ENCODE assay signal across 13 cellular contexts in the genomic region with DNA sequence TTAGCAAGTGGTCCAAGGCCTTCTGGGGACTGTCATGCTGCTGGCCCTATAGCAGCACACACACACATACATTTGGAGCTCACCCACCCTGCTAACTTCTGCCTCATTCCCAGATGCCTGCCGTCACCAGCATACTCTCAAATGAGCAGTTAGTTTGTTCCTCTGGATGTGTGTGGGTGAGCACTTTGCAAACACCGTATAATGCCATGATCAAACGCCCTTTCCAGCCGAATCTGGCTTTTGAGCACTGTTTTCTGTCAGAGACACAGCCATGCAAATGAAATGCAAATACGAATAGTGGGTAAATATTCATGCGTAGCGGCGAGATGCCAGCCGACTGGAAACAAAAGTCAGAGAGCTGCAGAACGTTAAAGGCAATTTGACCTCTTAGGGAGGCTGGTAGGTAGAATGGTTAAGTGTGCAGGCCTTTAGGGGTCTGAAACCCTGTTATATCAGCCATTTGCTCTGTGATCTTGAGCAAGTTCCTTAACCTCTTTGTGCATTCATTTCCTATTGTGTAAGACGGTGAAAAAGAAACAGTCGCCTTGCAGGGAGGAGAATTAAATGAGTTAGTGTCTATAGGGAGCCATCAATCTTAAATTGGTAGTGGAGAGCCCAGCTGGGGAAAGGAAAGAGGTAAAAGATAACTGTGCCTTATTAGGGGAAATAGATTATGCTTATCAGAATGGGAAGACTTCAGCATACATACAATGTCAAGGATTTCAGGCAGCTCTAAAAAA. TPM values are rescaled to one million over a fixed set of nuclear protein-coding genes. Genes with fewer than 3 reads are reported as not detected.
DNase-seq lines count a peak whose midpoint lies in the region; ATAC-seq, FAIRE-seq and TF ChIP-seq lines count a peak whose summit lies in the region.
"Had no signal": no experiment of that assay in that cellular context is flagged by ENCODE, and none has a peak within 500 bp of the region (broad histone marks: within the 10 kb centered on the region; RNA-seq: fewer than 3 reads in every experiment).

No MANE protein-coding gene starts in this region.

- intact Hi-C loops in HepG2 (cut with micrococcal nuclease; ENCODE audit: unreplicated experiment): no loop called here

- ATAC-seq in HepG2: no peak

- no peaks in the 10 kb centered on the region for H3K9me3 Mint-ChIP-seq in T-helper 2 cell treated with Interferon-gamma antibody and Interleukin-4, amounts not matched to agents 5 μg/mL and 100 μg/mL, for 36 hours
- H3K9me3 Mint-ChIP-seq: stimulated activated effector memory CD8-positive, alpha-beta T cell treated with anti-CD3 and anti-CD28 coated beads, Interleukin-12 subunit alpha, Interleukin-12 subunit beta, amount 100 ng/mL, for 72 hours had no signal

- FAIRE-seq in HepG2 (lab: Jason Lieb, UNC): no peak

- H3K27ac ChIP-seq in cingulate gyrus (ENCODE audit: low read depth, low read length) (peak overlapping the region; percentile 43), HepG2 (ENCODE audit: extremely low read length, insufficient read depth, low read length) (no peak overlapping the region)
- H3K27ac ChIP-seq: epithelial cell of prostate had no signal

- TF ChIP-seq EP300 in HepG2 (IDR thresholded peaks at IDR 0.05; ENCODE audit: low read depth in 2 of 2, low read length in 2 of 2) (no peak), HepG2 (CRISPR knock-in tag; IDR thresholded peaks at IDR 0.05; ENCODE audit: borderline replicate concordance) (no peak)

- H3K79me2 ChIP-seq in HepG2 (ENCODE audit: insufficient read depth, low read length): no peaks in the 10 kb centered on the region

- no TSS peak for BruUV-seq in HepG2 (replicated peaks; lab: Mats Ljungman, UMichigan)

- no peaks in the 10 kb centered on the region for H4K20me1 ChIP-seq in HepG2 (ENCODE audit: insufficient read depth, low read length)

- POLR2A ChIA-PET in HepG2 (lab: Yijun Ruan, JAX): no interaction called here

- no peaks in the 10 kb centered on the region for H3K36me3 Mint-ChIP-seq in T-helper 2 cell treated with Interferon-gamma antibody and Interleukin-4, amounts not matched to agents 5 μg/mL and 100 μg/mL, for 36 hours (ENCODE audit: low read depth)
- H3K36me3 Mint-ChIP-seq: stimulated activated effector memory CD8-positive, alpha-beta T cell treated with anti-CD3 and anti-CD28 coated beads, Interleukin-12 subunit alpha, Interleukin-12 subunit beta, amount 100 ng/mL, for 72 hours had no signal

- DNase-seq in GF-D8 (lab: John Stamatoyannopoulos, UW) (peak; percentile 92), NOMO-1 treated with dmso at 0.1 percent for 144 hours (lab: John Stamatoyannopoulos, UW; ENCODE audit: unreplicated experiment) (peak; percentile 67), NCI-H1092 treated with DMSO at 0.1 percent for 48 hours (lab: John Stamatoyannopoulos, UW) (no peak), HepG2 (ENCODE audit: low spot score) (no peak), NCI-H187 treated with DMSO at 0.1 percent for 48 hours (lab: John Stamatoyannopoulos, UW) (no peak)
- DNase-seq in T-helper 2 cell treated with Interferon-gamma antibody and Interleukin-4, amounts not matched to agents 5 μg/mL and 100 μg/mL, for 36 hours (ENCODE audit: low spot score): no peak
- DNase-seq: activated gamma-delta T cell, NCI-H2081 treated with DMSO at 0.1 percent for 48 hours had no signal

- H3K4me1 Mint-ChIP-seq in T-helper 2 cell treated with Interferon-gamma antibody and Interleukin-4, amounts not matched to agents 5 μg/mL and 100 μg/mL, for 36 hours (ENCODE audit: low read depth): peaks cover 7% of the 10 kb centered on the region
- H3K4me1 Mint-ChIP-seq: stimulated activated effector memory CD8-positive, alpha-beta T cell treated with anti-CD3 and anti-CD28 coated beads, Interleukin-12 subunit alpha, Interleukin-12 subunit beta, amount 100 ng/mL, for 72 hours had no signal

- WGBS in HepG2 (ENCODE audit: low lambda C conversion rate): 52% methylated on average over 12 of the region's 12 CpGs

- no peak overlapping the region for H3K4me3 Mint-ChIP-seq in T-helper 2 cell treated with Interferon-gamma antibody and Interleukin-4, amounts not matched to agents 5 μg/mL and 100 μg/mL, for 36 hours
- H3K4me3 Mint-ChIP-seq: stimulated activated effector memory CD8-positive, alpha-beta T cell treated with anti-CD3 and anti-CD28 coated beads, Interleukin-12 subunit alpha, Interleukin-12 subunit beta, amount 100 ng/mL, for 72 hours had no signal

- in situ Hi-C loops in HepG2 (cut with HindIII; ENCODE audit: extremely low pct_ligation_motif_present, low pct_unique_long_range_greater_than_20kb): no loop called here

- no peak for TF ChIP-seq CTCF in HepG2 (CRISPR knock-in tag; IDR thresholded peaks at IDR 0.05)

- TF ChIP-seq RAD21 in HepG2 (CRISPR knock-in tag; IDR thresholded peaks at IDR 0.05): no peak

- no peak overlapping the region for H3K9ac ChIP-seq in HepG2 (ENCODE audit: insufficient read depth, low read depth, low read length)

- H3K36me3 ChIP-seq in neuron (ENCODE audit: insufficient read depth, low read length) (no peaks in the 10 kb centered on the region), HepG2 (replicated peaks in 1 of 2; ENCODE audit: control insufficient read depth in 1 of 2, insufficient read depth in 2 of 2, low read length in 2 of 2) (no peaks in the 10 kb centered on the region)

- H3K27me3 Mint-ChIP-seq in T-helper 2 cell treated with Interferon-gamma antibody and Interleukin-4, amounts not matched to agents 5 μg/mL and 100 μg/mL, for 36 hours (ENCODE audit: low read depth): peaks cover 13% of the 10 kb centered on the region

- no peaks in the 10 kb centered on the region for H3K9me3 ChIP-seq in neuron (ENCODE audit: low read length)
- no peaks in the 10 kb centered on the region for H3K9me3 ChIP-seq in HepG2 (ENCODE audit: low read length)

- H3K4me2 ChIP-seq in HepG2 (ENCODE audit: low read depth, low read length): no peak overlapping the region

- H3K27ac Mint-ChIP-seq in T-helper 2 cell treated with Interferon-gamma antibody and Interleukin-4, amounts not matched to agents 5 μg/mL and 100 μg/mL, for 36 hours: no peak overlapping the region
- H3K27ac Mint-ChIP-seq: stimulated activated effector memory CD8-positive, alpha-beta T cell treated with anti-CD3 and anti-CD28 coated beads, Interleukin-12 subunit alpha, Interleukin-12 subunit beta, amount 100 ng/mL, for 72 hours had no signal

- H3K4me3 ChIP-seq in neuron (ENCODE audit: low read length) (peak overlapping the region; percentile 7), HepG2 (replicated peaks in 1 of 3; ENCODE audit: insufficient read depth in 1 of 3, low read depth in 2 of 3, low read length in 3 of 3) (no peak overlapping the region)
- H3K4me3 ChIP-seq: lung had no signal

- CTCF ChIA-PET in HepG2 (lab: Yijun Ruan, JAX; ENCODE audit: low intra/inter-chr PET ratio, low total read pairs): interaction anchor here (1.5 to 1.8 kb wide), 2 partner anchors 15 to 276 kb away, joined by 7 to 11 read pairs; no protein-coding TSS in a partner anchor

- H3K27me3 ChIP-seq in neuron (ENCODE audit: insufficient read depth, low read length) (no peaks in the 10 kb centered on the region), HepG2 (ENCODE audit: control insufficient read depth in 1 of 2, insufficient read depth in 2 of 2, low read length in 2 of 2) (0 out of 5 replicates have a peak, but pooled peaks cover 0 to 1% of the 10 kb centered on the region in 2 experiments)

- H2AFZ ChIP-seq in neuron (ENCODE audit: low read depth, low read length): peak overlapping the region; percentile 44
- H2AFZ ChIP-seq in HepG2 (ENCODE audit: low read length): no peak overlapping the region

- TF ChIP-seq POLR2A in HepG2 (IDR thresholded peaks at IDR 0.05; ENCODE audit: insufficient read depth in 1 of 2, low read depth in 2 of 2, low read length in 2 of 2): no peak

- H3K4me1 ChIP-seq in neuron (ENCODE audit: insufficient read depth, low read length) (peaks cover 22% of the 10 kb centered on the region), HepG2 (ENCODE audit: insufficient read depth, low read length) (peaks cover 11% of the 10 kb centered on the region)

RNA-seq across cellular contexts. Expression of gene SDHB, which starts 6.5 kb away (rescaled TPM):
- 142 and 174 TPM in 2 replicates for total RNA-seq in HepG2 (2016; rRNA removed; fragmentation: Illumina TruSeq; extraction: Trizol)
- 51.4 and 55.9 TPM in 2 replicates for total RNA-seq in HepG2 (2016; cell fraction: cytosol; rRNA removed; fragmentation: Illumina TruSeq; extraction: Trizol; ENCODE audit: low read depth)
- total RNA-seq in HepG2 (2016; cell fraction: insoluble cytoplasmic fraction; rRNA removed; fragmentation: Illumina TruSeq; extraction: Trizol): 149 and 181 TPM in 2 replicates
- 63.6 and 75.1 TPM in 2 replicates for total RNA-seq in HepG2 (2016; cell fraction: membrane; rRNA removed; fragmentation: Illumina TruSeq; extraction: Trizol)
- 52.4 and 60.7 TPM in 2 replicates for total RNA-seq in HepG2 (2016; cell fraction: nucleus; rRNA removed; fragmentation: Illumina TruSeq; extraction: Trizol)
- polyA plus RNA-seq in HepG2 (2011; rRNA removed): 110 and 136 TPM in 2 replicates
- 90.5 and 93.2 TPM in 2 replicates for polyA plus RNA-seq in HepG2 (2011; cell fraction: cytosol; rRNA removed)
- 32.8 and 36.9 TPM in 2 replicates for polyA plus RNA-seq in HepG2 (2011; cell fraction: nucleus; rRNA removed)
- 57.3 and 68.1 TPM in 2 replicates for polyA plus RNA-seq in HepG2 (2012)
- 39.4 and 46.4 TPM in 2 replicates for polyA plus RNA-seq in HepG2 (2016; cell fraction: cytosol; fragmentation: Illumina TruSeq; extraction: Trizol; ENCODE audit: low read depth)
- 164 and 177 TPM in 2 replicates for polyA plus RNA-seq in HepG2 (2016; cell fraction: insoluble cytoplasmic fraction; fragmentation: Illumina TruSeq; extraction: Trizol; ENCODE audit: low read depth)
- 45.2 and 45.6 TPM in 2 replicates for polyA plus RNA-seq in HepG2 (2016; cell fraction: membrane; fragmentation: Illumina TruSeq; extraction: Trizol; ENCODE audit: low read depth)
- 71.0 and 75.4 TPM in 2 replicates for polyA plus RNA-seq in HepG2 (2016; cell fraction: nucleus; fragmentation: Illumina TruSeq; extraction: Trizol; ENCODE audit: insufficient read depth, low read depth)
- 49.9 and 135 TPM in 2 replicates for polyA minus RNA-seq in HepG2 (2011; rRNA and poly(A)+ RNA removed; ENCODE audit: low replicate concordance)
- polyA minus RNA-seq in HepG2 (2011; cell fraction: cytosol; rRNA and poly(A)+ RNA removed): 48.1 and 57.8 TPM in 2 replicates
- 35.9 and 50.1 TPM in 2 replicates for polyA minus RNA-seq in HepG2 (2011; cell fraction: nucleus; rRNA and poly(A)+ RNA removed)

RNA-seq across cellular contexts. Expression of gene ATP13A2, which starts 48.6 kb away (rescaled TPM):
- 14.4 and 16.2 TPM in 2 replicates for total RNA-seq in HepG2 (2016; rRNA removed; fragmentation: Illumina TruSeq; extraction: Trizol)
- 3.0 and 3.3 TPM in 2 replicates for total RNA-seq in HepG2 (2016; cell fraction: cytosol; rRNA removed; fragmentation: Illumina TruSeq; extraction: Trizol; ENCODE audit: low read depth)
- 8.8 and 17.7 TPM in 2 replicates for total RNA-seq in HepG2 (2016; cell fraction: insoluble cytoplasmic fraction; rRNA removed; fragmentation: Illumina TruSeq; extraction: Trizol)
- total RNA-seq in HepG2 (2016; cell fraction: membrane; rRNA removed; fragmentation: Illumina TruSeq; extraction: Trizol): 9.8 and 12.1 TPM in 2 replicates
- total RNA-seq in HepG2 (2016; cell fraction: nucleus; rRNA removed; fragmentation: Illumina TruSeq; extraction: Trizol): 17.5 and 18.8 TPM in 2 replicates
- 13.2 and 20.1 TPM in 2 replicates for polyA plus RNA-seq in HepG2 (2011; rRNA removed)
- polyA plus RNA-seq in HepG2 (2011; cell fraction: cytosol; rRNA removed): 10.6 and 20.7 TPM in 2 replicates
- polyA plus RNA-seq in HepG2 (2011; cell fraction: nucleus; rRNA removed): 55.3 TPM in 2 replicates
- 12.3 and 21.9 TPM in 2 replicates for polyA plus RNA-seq in HepG2 (2012)
- 4.2 and 5.1 TPM in 2 replicates for polyA plus RNA-seq in HepG2 (2016; cell fraction: cytosol; fragmentation: Illumina TruSeq; extraction: Trizol; ENCODE audit: low read depth)
- polyA plus RNA-seq in HepG2 (2016; cell fraction: insoluble cytoplasmic fraction; fragmentation: Illumina TruSeq; extraction: Trizol; ENCODE audit: low read depth): 10.4 and 14.1 TPM in 2 replicates
- 8.9 and 9.5 TPM in 2 replicates for polyA plus RNA-seq in HepG2 (2016; cell fraction: membrane; fragmentation: Illumina TruSeq; extraction: Trizol; ENCODE audit: low read depth)
- 30.5 and 36.7 TPM in 2 replicates for polyA plus RNA-seq in HepG2 (2016; cell fraction: nucleus; fragmentation: Illumina TruSeq; extraction: Trizol; ENCODE audit: insufficient read depth, low read depth)
- polyA minus RNA-seq in HepG2 (2011; rRNA and poly(A)+ RNA removed; ENCODE audit: low replicate concordance): 32.4 and 84.8 TPM in 2 replicates
- polyA minus RNA-seq in HepG2 (2011; cell fraction: cytosol; rRNA and poly(A)+ RNA removed): 26.9 and 31.8 TPM in 2 replicates
- 9.3 and 18.5 TPM in 2 replicates for polyA minus RNA-seq in HepG2 (2011; cell fraction: nucleus; rRNA and poly(A)+ RNA removed)

RNA-seq across cellular contexts. Expression of gene PADI2, which starts 59.0 kb away (rescaled TPM):
- not detected in 2 replicates for total RNA-seq in HepG2 (2016; rRNA removed; fragmentation: Illumina TruSeq; extraction: Trizol)
- total RNA-seq in HepG2 (2016; cell fraction: cytosol; rRNA removed; fragmentation: Illumina TruSeq; extraction: Trizol; ENCODE audit: low read depth): not detected in 2 replicates
- not detected in 2 replicates for total RNA-seq in HepG2 (2016; cell fraction: insoluble cytoplasmic fraction; rRNA removed; fragmentation: Illumina TruSeq; extraction: Trizol)
- total RNA-seq in HepG2 (2016; cell fraction: membrane; rRNA removed; fragmentation: Illumina TruSeq; extraction: Trizol): not detected in 2 replicates
- not detected in 2 replicates for total RNA-seq in HepG2 (2016; cell fraction: nucleus; rRNA removed; fragmentation: Illumina TruSeq; extraction: Trizol)
- polyA plus RNA-seq in HepG2 (2011; rRNA removed): not detected in 2 replicates
- polyA plus RNA-seq in HepG2 (2011; cell fraction: cytosol; rRNA removed): not detected in 2 replicates
- polyA plus RNA-seq in HepG2 (2011; cell fraction: nucleus; rRNA removed): not detected in 2 replicates
- polyA plus RNA-seq in HepG2 (2012): not detected in 2 replicates
- not detected in 2 replicates for polyA plus RNA-seq in HepG2 (2016; cell fraction: cytosol; fragmentation: Illumina TruSeq; extraction: Trizol; ENCODE audit: low read depth)
- polyA plus RNA-seq in HepG2 (2016; cell fraction: insoluble cytoplasmic fraction; fragmentation: Illumina TruSeq; extraction: Trizol; ENCODE audit: low read depth): not detected in 2 replicates
- polyA plus RNA-seq in HepG2 (2016; cell fraction: membrane; fragmentation: Illumina TruSeq; extraction: Trizol; ENCODE audit: low read depth): not detected in 2 replicates
- polyA plus RNA-seq in HepG2 (2016; cell fraction: nucleus; fragmentation: Illumina TruSeq; extraction: Trizol; ENCODE audit: insufficient read depth, low read depth): not detected in 2 replicates
- polyA minus RNA-seq in HepG2 (2011; rRNA and poly(A)+ RNA removed; ENCODE audit: low replicate concordance): 3.2 TPM in 1 of 2 replicates, not detected in the other
- not detected in 2 replicates for polyA minus RNA-seq in HepG2 (2011; cell fraction: cytosol; rRNA and poly(A)+ RNA removed)
- not detected in 2 replicates for polyA minus RNA-seq in HepG2 (2011; cell fraction: nucleus; rRNA and poly(A)+ RNA removed)

Comparison
In these comparisons a context has a peak if more than half of its experiments do, and no peak if none do; other contexts are left out.
1. DNase-seq: peak in GF-D8 (single experiment) and NOMO-1 treated with dmso at 0.1 percent for 144 hours (single experiment); none in NCI-H1092 treated with DMSO at 0.1 percent for 48 hours (single experiment), T-helper 2 cell treated with Interferon-gamma antibody and Interleukin-4, amounts not matched to agents 5 μg/mL and 100 μg/mL, for 36 hours (single experiment), HepG2 (single experiment) and NCI-H187 treated with DMSO at 0.1 percent for 48 hours (single experiment).